Comparison of ENCODE assay signal across 11 cellular contexts in genomic region chr1:184483101-184483813, GRCh38.
DNase-seq lines count a peak whose midpoint lies in the region; ATAC-seq and TF ChIP-seq lines count a peak whose summit lies in the region.
"Had no signal": no experiment of that assay in that cellular context is flagged by ENCODE, and none has a peak within 500 bp of the region (broad histone marks: within the 10 kb centered on the region; RNA-seq: fewer than 3 reads in every experiment).

No MANE protein-coding gene starts in this region.

- H3K4me1 Mint-ChIP-seq in nephron, result peaks cover 55% of the 10 kb centered on the region
- no peaks in the 10 kb centered on the region for H3K4me1 Mint-ChIP-seq in activated CD8-positive, alpha-beta T cell treated with anti-CD3 and anti-CD28 coated beads for 36 hours (ENCODE audit: low read depth)

- no peak overlapping the region for H3K4me3 ChIP-seq in BE2C (ENCODE audit: low read depth, low read length)

- peak overlapping the region; percentile 82 for H3K27ac ChIP-seq in C4-2B

- peak; percentile 74 for ATAC-seq in esophagus mucosa
- ATAC-seq in activated CD8-positive, alpha-beta T cell treated with anti-CD3 and anti-CD28 coated beads for 36 hours, result no peak
- no peak for ATAC-seq in HG03039 (IDR thresholded peaks at IDR 0.05; ENCODE audit: unreplicated experiment)

- H3K9me3 Mint-ChIP-seq in nephron, result no peaks in the 10 kb centered on the region
- no peaks in the 10 kb centered on the region for H3K9me3 Mint-ChIP-seq in activated CD8-positive, alpha-beta T cell treated with anti-CD3 and anti-CD28 coated beads for 36 hours

- H3K36me3 ChIP-seq in BE2C, result 0 out of 2 replicates have a peak, but pooled peaks cover 5% of the 10 kb centered on the region

- CTCF ChIA-PET in activated CD8-positive, alpha-beta T cell treated with anti-CD3 and anti-CD28 coated beads for 36 hours (lab: Charles Lee), result no interaction called here

- DNase-seq in NCI-H2196 (lab: John Stamatoyannopoulos, UW; ENCODE audit: unreplicated experiment) (peak; percentile 34), BE2C (no peak), hepatic stellate cell (ENCODE audit: low spot score) (no peak)
- DNase-seq in activated CD8-positive, alpha-beta T cell treated with anti-CD3 and anti-CD28 coated beads for 36 hours, result no peak
- DNase-seq: DMS 273 treated with DMSO at 0.1 percent for 48 hours, occipital lobe, substantia nigra had no signal

- H3K27me3 Mint-ChIP-seq in nephron (ENCODE audit: low read depth), result no peaks in the 10 kb centered on the region
- H3K27me3 Mint-ChIP-seq in activated CD8-positive, alpha-beta T cell treated with anti-CD3 and anti-CD28 coated beads for 36 hours, result no peaks in the 10 kb centered on the region

- no peaks in the 10 kb centered on the region for H3K9me3 ChIP-seq in BE2C

- H3K4me1 ChIP-seq in BE2C, result peaks cover 13% of the 10 kb centered on the region

- intact Hi-C loops in activated CD8-positive, alpha-beta T cell treated with anti-CD3 and anti-CD28 coated beads for 36 hours (cut with micrococcal nuclease), result no loop called here

- TF ChIP-seq CTCF in C4-2B (conservative IDR thresholded peaks at IDR 0.05), result peak; percentile 31
- no peak for TF ChIP-seq CTCF in nephron (IDR thresholded peaks at IDR 0.05; ENCODE audit: unreplicated experiment in 3 of 3)
- TF ChIP-seq CTCF in BE2C (IDR thresholded peaks at IDR 0.05; ENCODE audit: low read depth, low read length), result no peak
- TF ChIP-seq CTCF in activated CD8-positive, alpha-beta T cell treated with anti-CD3 and anti-CD28 coated beads for 36 hours (IDR thresholded peaks at IDR 0.05), result no peak

- peak overlapping the region in 1 of 3 experiments; percentile 14 for H3K4me3 Mint-ChIP-seq in nephron
- H3K4me3 Mint-ChIP-seq in activated CD8-positive, alpha-beta T cell treated with anti-CD3 and anti-CD28 coated beads for 36 hours, result no peak overlapping the region

- POLR2A ChIA-PET in activated CD8-positive, alpha-beta T cell treated with anti-CD3 and anti-CD28 coated beads for 36 hours (lab: Charles Lee), result no interaction called here

- peaks cover 6% of the 10 kb centered on the region for H3K36me3 Mint-ChIP-seq in nephron (ENCODE audit: low read depth)
- no peaks in the 10 kb centered on the region for H3K36me3 Mint-ChIP-seq in activated CD8-positive, alpha-beta T cell treated with anti-CD3 and anti-CD28 coated beads for 36 hours (ENCODE audit: low read depth)

- H3K27me3 ChIP-seq in BE2C, result no peaks in the 10 kb centered on the region

- H3K27ac Mint-ChIP-seq in nephron, result peak overlapping the region; percentile 72 to 77 (median 76)
- no peak overlapping the region for H3K27ac Mint-ChIP-seq in activated CD8-positive, alpha-beta T cell treated with anti-CD3 and anti-CD28 coated beads for 36 hours
